In the genomic region with DNA sequence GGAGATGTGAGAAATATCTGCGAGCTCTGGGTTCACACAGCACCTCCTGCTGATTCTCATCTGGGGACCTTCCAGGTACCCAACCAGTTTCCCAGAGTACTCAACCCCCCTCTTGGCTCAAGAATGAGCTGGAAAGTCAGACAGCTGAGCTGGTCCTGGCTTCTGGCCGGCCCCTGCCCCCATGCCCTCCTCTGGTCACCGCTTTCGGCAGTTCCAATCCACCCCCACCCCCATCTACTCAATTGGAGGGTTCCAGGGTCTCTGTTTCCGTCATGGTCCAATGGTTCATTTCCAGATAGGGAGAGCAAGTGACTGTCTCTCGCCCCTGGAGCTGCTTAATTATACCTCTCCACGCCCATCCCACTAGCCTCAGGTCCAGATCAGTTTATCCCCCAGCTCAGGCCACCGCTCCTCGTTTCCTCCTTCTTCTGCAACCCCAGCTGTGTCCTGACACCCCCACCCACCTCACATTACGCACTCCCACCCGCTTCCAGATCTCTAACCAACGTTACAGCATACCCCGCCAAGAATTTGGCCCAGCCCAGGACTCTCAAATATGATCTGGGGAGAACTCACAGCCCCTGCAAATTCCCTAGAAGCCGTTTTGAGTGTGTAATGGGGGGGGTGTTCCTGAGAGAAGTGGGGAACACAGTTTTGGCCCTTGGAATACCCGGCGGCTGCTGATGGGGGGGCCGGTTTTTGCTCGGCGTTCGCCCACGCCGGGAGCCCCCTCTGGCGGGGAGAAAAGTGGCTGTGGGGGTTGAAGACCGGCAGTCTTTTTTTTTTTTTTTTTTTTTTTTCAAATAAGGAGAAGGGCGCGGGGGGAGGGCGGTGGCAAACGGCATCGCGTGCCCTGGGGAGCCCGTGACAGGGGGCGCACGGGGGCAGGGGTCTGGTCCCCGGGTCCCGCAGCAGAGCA, we compare ENCODE assay signal across 8 cellular contexts. TPM values are rescaled to one million over a fixed set of nuclear protein-coding genes. Genes with fewer than 3 reads are reported as not detected.
A peak's percentile ranks its signal among the peaks of the same experiment; 100 is the strongest.
DNase-seq lines count a peak whose midpoint lies in the region; ATAC-seq and TF ChIP-seq lines count a peak whose summit lies in the region.

No MANE protein-coding gene starts in this region.

- no peak for TF ChIP-seq CTCF in HL-60 (IDR thresholded peaks at IDR 0.05; ENCODE audit: insufficient read depth, low read length)

- WGBS in mesodermal cell (ENCODE audit: insufficient coverage in 2 of 2), 2 experiments: 0 to 2% methylated on average over 7 to 16 of the region's 35 CpGs

- H3K9me3 ChIP-seq in CD8-positive, alpha-beta memory T cell (ENCODE audit: low read length): no peaks in the 10 kb centered on the region
- H3K9me3 ChIP-seq in mesodermal cell (ENCODE audit: control insufficient read depth, low read length): no peaks in the 10 kb centered on the region

- peaks cover 55% of the 10 kb centered on the region for H3K27me3 ChIP-seq in CD8-positive, alpha-beta memory T cell (ENCODE audit: insufficient read depth, low read length, poor library complexity, severe bottlenecking)
- H3K27me3 ChIP-seq in HL-60 (ENCODE audit: insufficient read depth, poor library complexity, severe bottlenecking): peaks cover 52% of the 10 kb centered on the region

- in situ Hi-C loops in ACHN (cut with HindIII; ENCODE audit: low pct_ligation_motif_present, low pct_unique_long_range_greater_than_20kb, low sequenced_read_pairs): no loop called here

- CTCF ChIA-PET in CD8-positive, alpha-beta memory T cell (lab: Charles Lee): interaction anchor here (0.8 to 29.2 kb wide), 7 partner anchors 6 to 149 kb away, joined by 3 to 788 read pairs (median 4); a partner anchor contains a TSS

- no peaks in the 10 kb centered on the region for H3K36me3 Mint-ChIP-seq in CD8-positive, alpha-beta memory T cell
- no peaks in the 10 kb centered on the region for H3K36me3 Mint-ChIP-seq in activated T-cell treated with anti-CD3 and anti-CD28 coated beads, Interleukin-2, amount 50 U/mL, for 24 hours (ENCODE audit: low read depth)

- H3K4me1 Mint-ChIP-seq in CD8-positive, alpha-beta memory T cell: peaks cover 45 to 62% (median 49%) of the 10 kb centered on the region in 3 donors
- H3K4me1 Mint-ChIP-seq in activated T-cell treated with anti-CD3 and anti-CD28 coated beads, Interleukin-2, amount 50 U/mL, for 24 hours (ENCODE audit: low read depth): peaks cover 58% of the 10 kb centered on the region

- H3K36me3 ChIP-seq in CD8-positive, alpha-beta memory T cell (ENCODE audit: insufficient read depth, low read length): no peaks in the 10 kb centered on the region
- H3K36me3 ChIP-seq in mesodermal cell (ENCODE audit: control insufficient read depth, insufficient read depth, low read length): no peaks in the 10 kb centered on the region

- H3K9me3 Mint-ChIP-seq in CD8-positive, alpha-beta memory T cell: no peaks in the 10 kb centered on the region
- H3K9me3 Mint-ChIP-seq in activated T-cell treated with anti-CD3 and anti-CD28 coated beads, Interleukin-2, amount 50 U/mL, for 24 hours: no peaks in the 10 kb centered on the region

- peaks cover 61% of the 10 kb centered on the region for H3K4me1 ChIP-seq in CD8-positive, alpha-beta memory T cell (ENCODE audit: insufficient read depth, low read length)
- peaks cover 16% of the 10 kb centered on the region for H3K4me1 ChIP-seq in mesodermal cell (ENCODE audit: control insufficient read depth, insufficient read depth, low read length, poor library complexity, severe bottlenecking)

- H3K27ac Mint-ChIP-seq in CD8-positive, alpha-beta memory T cell: peak overlapping the region; percentile 37 to 97 (median 84)
- no peak overlapping the region for H3K27ac Mint-ChIP-seq in activated T-cell treated with anti-CD3 and anti-CD28 coated beads, Interleukin-2, amount 50 U/mL, for 24 hours

- no peak for ATAC-seq in GM19328 (IDR thresholded peaks at IDR 0.05; ENCODE audit: unreplicated experiment)

- peaks cover 41% of the 10 kb centered on the region in 2 donors for H3K27me3 Mint-ChIP-seq in CD8-positive, alpha-beta memory T cell
- H3K27me3 Mint-ChIP-seq in activated T-cell treated with anti-CD3 and anti-CD28 coated beads, Interleukin-2, amount 50 U/mL, for 24 hours: peaks cover 60% of the 10 kb centered on the region

- POLR2A ChIA-PET in CD8-positive, alpha-beta memory T cell (lab: Charles Lee): interaction anchor here (0.5 to 2.2 kb wide), 8 partner anchors 10 to 418 kb away, joined by 3 to 14 read pairs (median 6); a partner anchor contains a TSS

- DNase-seq in CD8-positive, alpha-beta memory T cell: no peak
- DNase-seq in HL-60 (ENCODE audit: low read depth in 1 of 2, low spot score in 1 of 2) (no peak), ACHN (no peak), C1 segment of cervical spinal cord (lab: John Stamatoyannopoulos, UW) (no peak), NOMO-1 treated with DMSO at 0.1 percent for 48 hours (lab: John Stamatoyannopoulos, UW; ENCODE audit: unreplicated experiment) (no peak)
- DNase-seq in activated T-cell treated with anti-CD3 and anti-CD28 coated beads, Interleukin-2, amount 50 U/mL, for 24 hours: peak; percentile 47

- no peak overlapping the region for H3K4me3 ChIP-seq in CD8-positive, alpha-beta memory T cell (ENCODE audit: low read length)
- peak overlapping the region; percentile 26 for H3K4me3 ChIP-seq in HL-60 (replicated peaks; ENCODE audit: insufficient read depth, low read length)
- H3K4me3 ChIP-seq in mesodermal cell (ENCODE audit: extremely low read depth, insufficient read depth, low read length, poor library complexity, severe bottlenecking): peak overlapping the region; percentile 54

- H3K4me3 Mint-ChIP-seq in CD8-positive, alpha-beta memory T cell: peak overlapping the region; percentile 34 to 76 (median 63)
- H3K4me3 Mint-ChIP-seq in activated T-cell treated with anti-CD3 and anti-CD28 coated beads, Interleukin-2, amount 50 U/mL, for 24 hours: peak overlapping the region; percentile 50

- H3K27ac ChIP-seq in CD8-positive, alpha-beta memory T cell (ENCODE audit: low read depth, low read length): peak overlapping the region; percentile 9
- H3K27ac ChIP-seq in HL-60 (replicated peaks): no peak overlapping the region
- peak overlapping the region; percentile 49 for H3K27ac ChIP-seq in mesodermal cell (ENCODE audit: low read depth, low read length, severe bottlenecking)

RNA-seq across cellular contexts. Expression of a gene that starts 1.8 kb away (rescaled TPM):
- 10 to 100 TPM; 21.6 to 22.2 TPM for total RNA-seq in CD8-positive, alpha-beta memory T cell
- polyA plus RNA-seq in CD8-positive, alpha-beta memory T cell: 7.5 TPM
- 5.8 TPM for polyA plus RNA-seq in mesodermal cell (2013, experiment 1 of 2)
- 5.3 TPM for polyA plus RNA-seq in mesodermal cell (2013, experiment 2 of 2)

RNA-seq across cellular contexts. Expression of a gene that starts 15.2 kb away (rescaled TPM):
- total RNA-seq in CD8-positive, alpha-beta memory T cell: 100 to 1,000 TPM; 273 to 277 TPM
- polyA plus RNA-seq in CD8-positive, alpha-beta memory T cell: 100 TPM
- polyA plus RNA-seq in mesodermal cell (2013, experiment 1 of 2): 222 TPM
- polyA plus RNA-seq in mesodermal cell (2013, experiment 2 of 2): 182 TPM

RNA-seq across cellular contexts. Expression of a gene that starts 38.2 kb away (rescaled TPM):
- total RNA-seq in CD8-positive, alpha-beta memory T cell: 100 to 1,000 TPM; 210 to 212 TPM
- polyA plus RNA-seq in CD8-positive, alpha-beta memory T cell: 74.4 TPM
- 83.0 TPM for polyA plus RNA-seq in mesodermal cell (2013, experiment 1 of 2)
- 69.6 TPM for polyA plus RNA-seq in mesodermal cell (2013, experiment 2 of 2)
